In the genomic region with DNA sequence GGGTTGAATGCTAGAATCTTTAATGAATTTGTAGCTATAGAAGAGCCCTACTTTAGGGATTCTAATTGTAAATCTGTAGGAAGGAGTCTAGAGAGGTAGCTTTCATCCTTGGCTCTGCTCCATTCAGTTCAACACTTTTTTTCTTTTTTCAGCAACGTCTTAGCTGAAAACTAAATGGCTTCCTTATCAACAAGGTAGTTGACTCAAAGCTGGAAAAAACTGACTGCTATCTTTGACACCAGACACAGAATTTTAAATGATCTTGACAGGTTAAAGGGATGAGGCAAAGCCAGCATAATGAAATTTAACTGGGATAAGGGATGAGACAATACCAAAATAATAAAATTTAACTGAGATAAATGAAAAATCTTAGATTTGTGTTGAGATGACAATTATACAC, we compare ENCODE assay signal across 37 cellular contexts. TPM values are rescaled to one million over a fixed set of nuclear protein-coding genes. Genes with fewer than 3 reads are reported as not detected.
"Had no signal": no experiment of that assay in that cellular context is flagged by ENCODE, and none has a peak within 500 bp of the region (broad histone marks: within the 10 kb centered on the region; RNA-seq: fewer than 3 reads in every experiment).

No MANE protein-coding gene starts in this region.

- H3K4me3 Mint-ChIP-seq: activated CD4-positive, alpha-beta memory T cell treated with anti-CD3 and anti-CD28 coated beads, Interleukin-2, amount 10 ng/mL, durations not matched to agents 7 days and 5 days; activated CD4-positive, alpha-beta T cell treated with anti-CD3 and anti-CD28 coated beads, Interleukin-2, amount 10 ng/mL, durations not matched to agents 7 days and 5 days; activated naive CD4-positive, alpha-beta T cell treated with anti-CD3 and anti-CD28 coated beads, Interleukin-2, amount 10 ng/mL, durations not matched to agents 7 days and 5 days; activated naive CD8-positive, alpha-beta T cell treated with anti-CD3 and anti-CD28 coated beads, Interleukin-2, amount 10 ng/mL, durations not matched to agents 7 days and 5 days; activated T-cell treated with anti-CD3 and anti-CD28 coated beads, Interleukin-2, amount 50 U/mL, for 24 hours; activated T-cell treated with anti-CD3 and anti-CD28 coated beads, Interleukin-2, amount 50 U/mL, for 72 hours; endodermal cell; T-helper 17 cell; T-helper 2 cell treated with Interferon-gamma antibody and Interleukin-4, amounts not matched to agents 5 μg/mL and 100 μg/mL, for 36 hours; WTC11 had no signal

- H3K36me3 ChIP-seq: breast epithelium, cardiac muscle cell, colonic mucosa, esophagus muscularis mucosa, gastrocnemius medialis, heart left ventricle had no signal

- H3K36me3 Mint-ChIP-seq: activated naive CD4-positive, alpha-beta T cell treated with anti-CD3 and anti-CD28 coated beads, Interleukin-2, amount 10 ng/mL, durations not matched to agents 7 days and 5 days; activated naive CD4-positive, alpha-beta T cell treated with anti-CD3 and anti-CD28 coated beads, Interleukin-2, amount 50 U/mL, for 72 hours; activated naive CD8-positive, alpha-beta T cell treated with anti-CD3 and anti-CD28 coated beads, Interleukin-2, amount 10 ng/mL, durations not matched to agents 7 days and 5 days; WTC11 had no signal

- H3K9me3 Mint-ChIP-seq: activated CD4-positive, alpha-beta memory T cell treated with anti-CD3 and anti-CD28 coated beads, Interleukin-2, amount 10 ng/mL, durations not matched to agents 7 days and 5 days; activated CD4-positive, alpha-beta T cell treated with anti-CD3 and anti-CD28 coated beads, Interleukin-2, amount 10 ng/mL, durations not matched to agents 7 days and 5 days; activated naive CD4-positive, alpha-beta T cell treated with anti-CD3 and anti-CD28 coated beads, Interleukin-2, amount 10 ng/mL, durations not matched to agents 7 days and 5 days; activated naive CD4-positive, alpha-beta T cell treated with anti-CD3 and anti-CD28 coated beads, Interleukin-2, amount 50 U/mL, for 72 hours; activated naive CD8-positive, alpha-beta T cell treated with anti-CD3 and anti-CD28 coated beads, Interleukin-2, amount 10 ng/mL, durations not matched to agents 7 days and 5 days; activated T-cell treated with anti-CD3 and anti-CD28 coated beads, Interleukin-2, amount 50 U/mL, for 24 hours; activated T-cell treated with anti-CD3 and anti-CD28 coated beads, Interleukin-2, amount 50 U/mL, for 72 hours; endodermal cell; T-helper 2 cell treated with Interferon-gamma antibody and Interleukin-4, amounts not matched to agents 5 μg/mL and 100 μg/mL, for 36 hours; WTC11 had no signal

- H3K27ac ChIP-seq: body of pancreas, breast epithelium, cardiac muscle cell, colonic mucosa, esophagus muscularis mucosa, foreskin keratinocyte, gastrocnemius medialis, heart left ventricle, VCaP had no signal

- H3K4me3 ChIP-seq: body of pancreas, breast epithelium, cardiac muscle cell, colonic mucosa, esophagus muscularis mucosa, gastrocnemius medialis, heart left ventricle had no signal

- H3K27me3 Mint-ChIP-seq: activated naive CD4-positive, alpha-beta T cell treated with anti-CD3 and anti-CD28 coated beads, Interleukin-2, amount 10 ng/mL, durations not matched to agents 7 days and 5 days had no signal

- H3K4me1 ChIP-seq: body of pancreas, breast epithelium, colonic mucosa, foreskin keratinocyte, gastrocnemius medialis, heart left ventricle had no signal

- H3K9me3 ChIP-seq: body of pancreas, breast epithelium, colonic mucosa, esophagus muscularis mucosa, gastrocnemius medialis, heart left ventricle had no signal

- DNase-seq: activated CD4-positive, alpha-beta memory T cell treated with anti-CD3 and anti-CD28 coated beads, Interleukin-2, amount 10 ng/mL, durations not matched to agents 7 days and 5 days; activated CD4-positive, alpha-beta T cell treated with anti-CD3 and anti-CD28 coated beads for 1 hour; activated CD4-positive, alpha-beta T cell treated with anti-CD3 and anti-CD28 coated beads for 4 hours; activated CD4-positive, alpha-beta T cell treated with anti-CD3 and anti-CD28 coated beads, Interleukin-2, amount 10 ng/mL, durations not matched to agents 7 days and 5 days; activated CD4-positive, alpha-beta T cell treated with anti-CD3 and anti-CD28 coated beads, Interleukin-2, amount 50 U/mL, for 4 hours; activated CD8-positive, alpha-beta memory T cell treated with anti-CD3 and anti-CD28 coated beads, Interleukin-2, amount 50 U/mL, for 48 hours; activated gamma-delta T cell; activated naive CD4-positive, alpha-beta T cell; activated naive CD4-positive, alpha-beta T cell treated with anti-CD3 and anti-CD28 coated beads, Interleukin-2, amount 10 ng/mL, durations not matched to agents 7 days and 5 days; activated naive CD8-positive, alpha-beta T cell treated with anti-CD3 and anti-CD28 coated beads, Interleukin-2, amount 10 ng/mL, durations not matched to agents 7 days and 5 days; activated T-cell treated with anti-CD3 and anti-CD28 coated beads for 4 hours; activated T-cell treated with anti-CD3 and anti-CD28 coated beads, Interleukin-2, amount 50 U/mL, for 24 hours; activated T-cell treated with anti-CD3 and anti-CD28 coated beads, Interleukin-2, amount 50 U/mL, for 72 hours; amniotic stem cell; anterior cingulate cortex; body of pancreas; central memory CD4-positive, alpha-beta T cell; cerebellar nuclear complex; colonic mucosa; effector CD8-positive, alpha-beta T cell; endodermal cell; erythroblast; foreskin keratinocyte; gastrocnemius medialis; glutamatergic neuron; heart left ventricle; T-helper 1 cell; T-helper 17 cell; T1000 had no signal

- H3K4me1 Mint-ChIP-seq: activated CD4-positive, alpha-beta memory T cell treated with anti-CD3 and anti-CD28 coated beads, Interleukin-2, amount 10 ng/mL, durations not matched to agents 7 days and 5 days; activated CD4-positive, alpha-beta T cell treated with anti-CD3 and anti-CD28 coated beads, Interleukin-2, amount 10 ng/mL, durations not matched to agents 7 days and 5 days; activated naive CD4-positive, alpha-beta T cell treated with anti-CD3 and anti-CD28 coated beads, Interleukin-2, amount 10 ng/mL, durations not matched to agents 7 days and 5 days; activated naive CD8-positive, alpha-beta T cell treated with anti-CD3 and anti-CD28 coated beads, Interleukin-2, amount 10 ng/mL, durations not matched to agents 7 days and 5 days; T-helper 17 cell had no signal

- H3K27me3 ChIP-seq: body of pancreas, breast epithelium, cardiac muscle cell, colonic mucosa, esophagus muscularis mucosa, foreskin keratinocyte, gastrocnemius medialis, heart left ventricle had no signal

- H3K27ac Mint-ChIP-seq: activated CD4-positive, alpha-beta memory T cell treated with anti-CD3 and anti-CD28 coated beads, Interleukin-2, amount 10 ng/mL, durations not matched to agents 7 days and 5 days; activated CD4-positive, alpha-beta T cell treated with anti-CD3 and anti-CD28 coated beads, Interleukin-2, amount 10 ng/mL, durations not matched to agents 7 days and 5 days; activated naive CD4-positive, alpha-beta T cell treated with anti-CD3 and anti-CD28 coated beads, Interleukin-2, amount 10 ng/mL, durations not matched to agents 7 days and 5 days; activated naive CD4-positive, alpha-beta T cell treated with anti-CD3 and anti-CD28 coated beads, Interleukin-2, amount 50 U/mL, for 72 hours; activated naive CD8-positive, alpha-beta T cell treated with anti-CD3 and anti-CD28 coated beads, Interleukin-2, amount 10 ng/mL, durations not matched to agents 7 days and 5 days; activated T-cell treated with anti-CD3 and anti-CD28 coated beads, Interleukin-2, amount 50 U/mL, for 24 hours; activated T-cell treated with anti-CD3 and anti-CD28 coated beads, Interleukin-2, amount 50 U/mL, for 72 hours; endodermal cell; T-helper 17 cell; T-helper 2 cell treated with Interferon-gamma antibody and Interleukin-4, amounts not matched to agents 5 μg/mL and 100 μg/mL, for 36 hours; WTC11 had no signal

RNA-seq across cellular contexts. Expression of a gene that starts 54.9 kb away (rescaled TPM):
- total RNA-seq: activated CD4-positive, alpha-beta memory T cell treated with anti-CD3 and anti-CD28 coated beads, Interleukin-2, amount 10 ng/mL, durations not matched to agents 7 days and 5 days; activated CD4-positive, alpha-beta T cell treated with anti-CD3 and anti-CD28 coated beads, Interleukin-2, amount 10 ng/mL, durations not matched to agents 7 days and 5 days; activated naive CD4-positive, alpha-beta T cell treated with anti-CD3 and anti-CD28 coated beads, Interleukin-2, amount 50 U/mL, for 72 hours; activated naive CD8-positive, alpha-beta T cell treated with anti-CD3 and anti-CD28 coated beads, Interleukin-2, amount 10 ng/mL, durations not matched to agents 7 days and 5 days; activated T-cell treated with anti-CD3 and anti-CD28 coated beads, Interleukin-2, amount 50 U/mL, for 72 hours; body of pancreas; dermis microvascular lymphatic vessel endothelial cell; foreskin keratinocyte; T-helper 17 cell had no signal
